3 cellular contexts compared by ENCODE assay signal in genomic region chr21:45678790-45679189, GRCh38. TPM values are rescaled to one million over a fixed set of nuclear protein-coding genes. Genes with fewer than 3 reads are reported as not detected.
"Had no signal": no experiment of that assay in that cellular context is flagged by ENCODE, and none has a peak within 500 bp of the region (broad histone marks: within the 10 kb centered on the region; RNA-seq: fewer than 3 reads in every experiment).

No MANE protein-coding gene starts in this region.

RNA-seq across cellular contexts. Expression of gene PCBP3, which starts 35.3 kb away (rescaled TPM):
- total RNA-seq: PC-9, SJCRH30, SK-MEL-5 had no signal
